ENCODE assay signal across 1 cellular context in the genomic region with DNA sequence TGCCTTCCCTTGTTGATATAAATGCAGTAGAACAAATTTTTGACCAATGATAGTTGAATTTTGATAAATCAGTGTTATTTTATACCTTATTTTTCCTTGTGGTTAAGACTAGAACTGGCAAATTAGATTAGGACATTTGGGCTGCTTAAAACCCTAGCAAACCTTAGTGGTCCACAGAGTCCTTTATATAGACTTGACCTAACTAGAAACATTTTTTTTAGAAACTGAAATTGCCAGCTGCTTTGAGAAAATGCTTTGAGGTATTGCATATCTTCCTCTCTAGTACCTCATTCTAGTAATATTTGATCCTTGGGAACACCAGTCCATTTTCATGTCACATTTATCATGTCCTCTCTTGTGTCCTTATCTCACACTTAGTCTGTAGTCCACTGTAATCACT.
TF ChIP-seq lines count a peak whose summit lies in the region.

No MANE protein-coding gene starts in this region.

TF ChIP-seq in GM23338, 12 proteins besides CTCF, POLR2A, EP300 and RAD21 (continued from another document):
- TF ChIP-seq, protein P1, sequence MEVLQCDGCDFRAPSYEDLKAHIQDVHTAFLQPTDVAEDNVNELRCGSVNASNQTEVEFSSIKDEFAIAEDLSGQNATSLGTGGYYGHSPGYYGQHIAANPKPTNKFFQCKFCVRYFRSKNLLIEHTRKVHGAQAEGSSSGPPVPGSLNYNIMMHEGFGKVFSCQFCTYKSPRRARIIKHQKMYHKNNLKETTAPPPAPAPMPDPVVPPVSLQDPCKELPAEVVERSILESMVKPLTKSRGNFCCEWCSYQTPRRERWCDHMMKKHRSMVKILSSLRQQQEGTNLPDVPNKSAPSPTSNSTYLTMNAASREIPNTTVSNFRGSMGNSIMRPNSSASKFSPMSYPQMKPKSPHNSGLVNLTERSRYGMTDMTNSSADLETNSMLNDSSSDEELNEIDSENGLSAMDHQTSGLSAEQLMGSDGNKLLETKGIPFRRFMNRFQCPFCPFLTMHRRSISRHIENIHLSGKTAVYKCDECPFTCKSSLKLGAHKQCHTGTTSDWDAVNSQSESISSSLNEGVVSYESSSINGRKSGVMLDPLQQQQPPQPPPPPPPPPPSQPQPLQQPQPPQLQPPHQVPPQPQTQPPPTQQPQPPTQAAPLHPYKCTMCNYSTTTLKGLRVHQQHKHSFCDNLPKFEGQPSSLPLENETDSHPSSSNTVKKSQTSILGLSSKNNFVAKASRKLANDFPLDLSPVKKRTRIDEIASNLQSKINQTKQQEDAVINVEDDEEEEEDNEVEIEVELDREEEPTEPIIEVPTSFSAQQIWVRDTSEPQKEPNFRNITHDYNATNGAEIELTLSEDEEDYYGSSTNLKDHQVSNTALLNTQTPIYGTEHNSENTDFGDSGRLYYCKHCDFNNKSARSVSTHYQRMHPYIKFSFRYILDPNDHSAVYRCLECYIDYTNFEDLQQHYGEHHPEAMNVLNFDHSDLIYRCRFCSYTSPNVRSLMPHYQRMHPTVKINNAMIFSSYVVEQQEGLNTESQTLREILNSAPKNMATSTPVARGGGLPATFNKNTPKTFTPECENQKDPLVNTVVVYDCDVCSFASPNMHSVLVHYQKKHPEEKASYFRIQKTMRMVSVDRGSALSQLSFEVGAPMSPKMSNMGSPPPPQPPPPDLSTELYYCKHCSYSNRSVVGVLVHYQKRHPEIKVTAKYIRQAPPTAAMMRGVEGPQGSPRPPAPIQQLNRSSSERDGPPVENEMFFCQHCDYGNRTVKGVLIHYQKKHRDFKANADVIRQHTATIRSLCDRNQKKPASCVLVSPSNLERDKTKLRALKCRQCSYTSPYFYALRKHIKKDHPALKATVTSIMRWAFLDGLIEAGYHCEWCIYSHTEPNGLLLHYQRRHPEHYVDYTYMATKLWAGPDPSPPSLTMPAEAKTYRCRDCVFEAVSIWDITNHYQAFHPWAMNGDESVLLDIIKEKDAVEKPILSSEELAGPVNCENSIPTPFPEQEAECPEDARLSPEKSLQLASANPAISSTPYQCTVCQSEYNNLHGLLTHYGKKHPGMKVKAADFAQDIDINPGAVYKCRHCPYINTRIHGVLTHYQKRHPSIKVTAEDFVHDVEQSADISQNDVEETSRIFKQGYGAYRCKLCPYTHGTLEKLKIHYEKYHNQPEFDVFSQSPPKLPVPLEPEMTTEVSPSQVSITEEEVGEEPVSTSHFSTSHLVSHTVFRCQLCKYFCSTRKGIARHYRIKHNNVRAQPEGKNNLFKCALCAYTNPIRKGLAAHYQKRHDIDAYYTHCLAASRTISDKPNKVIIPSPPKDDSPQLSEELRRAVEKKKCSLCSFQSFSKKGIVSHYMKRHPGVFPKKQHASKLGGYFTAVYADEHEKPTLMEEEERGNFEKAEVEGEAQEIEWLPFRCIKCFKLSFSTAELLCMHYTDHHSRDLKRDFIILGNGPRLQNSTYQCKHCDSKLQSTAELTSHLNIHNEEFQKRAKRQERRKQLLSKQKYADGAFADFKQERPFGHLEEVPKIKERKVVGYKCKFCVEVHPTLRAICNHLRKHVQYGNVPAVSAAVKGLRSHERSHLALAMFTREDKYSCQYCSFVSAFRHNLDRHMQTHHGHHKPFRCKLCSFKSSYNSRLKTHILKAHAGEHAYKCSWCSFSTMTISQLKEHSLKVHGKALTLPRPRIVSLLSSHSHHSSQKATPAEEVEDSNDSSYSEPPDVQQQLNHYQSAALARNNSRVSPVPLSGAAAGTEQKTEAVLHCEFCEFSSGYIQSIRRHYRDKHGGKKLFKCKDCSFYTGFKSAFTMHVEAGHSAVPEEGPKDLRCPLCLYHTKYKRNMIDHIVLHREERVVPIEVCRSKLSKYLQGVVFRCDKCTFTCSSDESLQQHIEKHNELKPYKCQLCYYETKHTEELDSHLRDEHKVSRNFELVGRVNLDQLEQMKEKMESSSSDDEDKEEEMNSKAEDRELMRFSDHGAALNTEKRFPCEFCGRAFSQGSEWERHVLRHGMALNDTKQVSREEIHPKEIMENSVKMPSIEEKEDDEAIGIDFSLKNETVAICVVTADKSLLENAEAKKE (CRISPR knock-in tag; IDR thresholded peaks at IDR 0.05): no peak
- TF ChIP-seq CREB1 (CRISPR knock-in tag; IDR thresholded peaks at IDR 0.05; ENCODE audit: low read depth) (no peak), ZNF331 (CRISPR knock-in tag; IDR thresholded peaks at IDR 0.05; ENCODE audit: low read depth) (no peak), POLR2AphosphoS5 (IDR thresholded peaks at IDR 0.05; ENCODE audit: low read depth) (no peak), NANOG (IDR thresholded peaks at IDR 0.05; ENCODE audit: borderline replicate concordance) (no peak), EZH2phosphoT487 (IDR thresholded peaks at IDR 0.05; ENCODE audit: unreplicated experiment) (no peak)
- TF ChIP-seq, protein P2, sequence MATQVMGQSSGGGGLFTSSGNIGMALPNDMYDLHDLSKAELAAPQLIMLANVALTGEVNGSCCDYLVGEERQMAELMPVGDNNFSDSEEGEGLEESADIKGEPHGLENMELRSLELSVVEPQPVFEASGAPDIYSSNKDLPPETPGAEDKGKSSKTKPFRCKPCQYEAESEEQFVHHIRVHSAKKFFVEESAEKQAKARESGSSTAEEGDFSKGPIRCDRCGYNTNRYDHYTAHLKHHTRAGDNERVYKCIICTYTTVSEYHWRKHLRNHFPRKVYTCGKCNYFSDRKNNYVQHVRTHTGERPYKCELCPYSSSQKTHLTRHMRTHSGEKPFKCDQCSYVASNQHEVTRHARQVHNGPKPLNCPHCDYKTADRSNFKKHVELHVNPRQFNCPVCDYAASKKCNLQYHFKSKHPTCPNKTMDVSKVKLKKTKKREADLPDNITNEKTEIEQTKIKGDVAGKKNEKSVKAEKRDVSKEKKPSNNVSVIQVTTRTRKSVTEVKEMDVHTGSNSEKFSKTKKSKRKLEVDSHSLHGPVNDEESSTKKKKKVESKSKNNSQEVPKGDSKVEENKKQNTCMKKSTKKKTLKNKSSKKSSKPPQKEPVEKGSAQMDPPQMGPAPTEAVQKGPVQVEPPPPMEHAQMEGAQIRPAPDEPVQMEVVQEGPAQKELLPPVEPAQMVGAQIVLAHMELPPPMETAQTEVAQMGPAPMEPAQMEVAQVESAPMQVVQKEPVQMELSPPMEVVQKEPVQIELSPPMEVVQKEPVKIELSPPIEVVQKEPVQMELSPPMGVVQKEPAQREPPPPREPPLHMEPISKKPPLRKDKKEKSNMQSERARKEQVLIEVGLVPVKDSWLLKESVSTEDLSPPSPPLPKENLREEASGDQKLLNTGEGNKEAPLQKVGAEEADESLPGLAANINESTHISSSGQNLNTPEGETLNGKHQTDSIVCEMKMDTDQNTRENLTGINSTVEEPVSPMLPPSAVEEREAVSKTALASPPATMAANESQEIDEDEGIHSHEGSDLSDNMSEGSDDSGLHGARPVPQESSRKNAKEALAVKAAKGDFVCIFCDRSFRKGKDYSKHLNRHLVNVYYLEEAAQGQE (IDR thresholded peaks at IDR 0.05; ENCODE audit: unreplicated experiment): no peak
